ENCODE assay signal across 11 cellular contexts in the genomic region with DNA sequence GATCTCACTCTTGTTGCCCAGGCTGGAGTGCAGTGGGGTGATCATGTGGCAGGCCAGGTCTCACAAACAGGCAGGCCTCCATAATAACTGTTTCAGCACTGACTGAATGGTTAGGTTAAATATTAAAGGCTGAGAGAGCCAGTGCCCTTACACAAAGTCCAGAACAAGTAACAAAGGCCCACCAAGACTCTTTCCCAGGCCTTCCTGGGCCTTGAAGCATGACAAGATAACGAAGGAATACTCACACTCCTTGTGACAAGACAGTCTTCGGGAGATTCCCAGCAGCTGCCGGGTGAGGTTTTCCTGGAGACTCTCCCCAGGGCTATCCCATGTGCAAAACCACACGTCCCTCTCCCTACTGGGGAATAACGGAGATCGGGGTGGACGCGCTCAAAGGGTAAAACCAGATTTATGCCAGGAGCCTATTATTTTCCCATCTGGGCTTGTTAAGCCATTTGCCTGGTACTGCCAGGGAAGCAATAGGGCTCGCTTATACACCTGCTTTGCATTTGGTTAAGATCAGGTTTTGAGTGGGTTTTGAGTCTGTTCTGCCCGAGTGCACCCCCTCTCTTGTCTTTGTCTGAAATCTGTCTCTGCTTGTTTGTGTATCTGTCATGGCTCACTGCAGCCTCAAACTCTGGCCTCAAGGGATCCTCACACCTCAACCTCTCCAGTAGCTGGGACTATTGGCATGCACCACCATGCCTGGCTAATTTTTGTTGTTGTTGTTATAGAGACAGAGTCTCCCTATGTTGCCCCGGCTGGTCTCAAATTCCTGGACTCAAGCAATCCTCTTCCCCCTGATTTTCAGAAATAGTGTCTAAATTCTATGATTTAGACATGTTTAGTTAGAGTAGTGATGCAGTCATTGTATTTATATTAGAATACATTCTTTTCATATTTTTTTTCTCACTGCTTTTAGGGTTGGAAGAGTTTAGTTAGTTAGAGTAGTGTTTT. TPM values are rescaled to one million over a fixed set of nuclear protein-coding genes. Genes with fewer than 3 reads are reported as not detected.
DNase-seq lines count a peak whose midpoint lies in the region; ATAC-seq and TF ChIP-seq lines count a peak whose summit lies in the region.
"Had no signal": no experiment of that assay in that cellular context is flagged by ENCODE, and none has a peak within 500 bp of the region (broad histone marks: within the 10 kb centered on the region; RNA-seq: fewer than 3 reads in every experiment).

No MANE protein-coding gene starts in this region.

- H2BK120ac ChIP-seq in neuronal stem cell (ENCODE audit: low read depth, low read length): no peak overlapping the region

- no peak for TF ChIP-seq EP300 in transverse colon (IDR thresholded peaks at IDR 0.05; ENCODE audit: low read depth)

- H3K36me3 ChIP-seq in neuronal stem cell (replicated peaks in 1 of 2; ENCODE audit: control insufficient read depth in 2 of 2, insufficient read depth in 2 of 2, low read length in 2 of 2) (no peaks in the 10 kb centered on the region), transverse colon (no peaks in the 10 kb centered on the region)
- H3K36me3 ChIP-seq: neutrophil had no signal

- no peak overlapping the region for H3K4me3 ChIP-seq in neuronal stem cell (ENCODE audit: low read length in 2 of 2)
- H3K4me3 ChIP-seq in transverse colon: no peak overlapping the region

- ATAC-seq in GM19025 (IDR thresholded peaks at IDR 0.05; ENCODE audit: low read depth, unreplicated experiment) (peak; percentile 67), HG02759 (IDR thresholded peaks at IDR 0.05; ENCODE audit: unreplicated experiment) (peak; percentile 94), HG03575 (IDR thresholded peaks at IDR 0.05; ENCODE audit: extremely low read depth, insufficient number of reproducible peaks, low FRiP score, unreplicated experiment) (peak; percentile 93)

- no peak overlapping the region for H3K4ac ChIP-seq in neuronal stem cell (ENCODE audit: low read length)

- H2AFZ ChIP-seq in neuronal stem cell (ENCODE audit: low read length): peak overlapping the region; percentile 72

- peak overlapping the region; percentile 65 for H4K8ac ChIP-seq in neuronal stem cell (ENCODE audit: low read depth, low read length)

- in situ Hi-C loops in transverse colon (cut with MboI; ENCODE audit: low pct_ligation_motif_present in 1 of 4, low pct_unique_long_range_greater_than_20kb in 1 of 4, low sequenced_read_pairs in 3 of 4): loop anchor here in 1 of 4 donors (25.0 kb wide), 1 partner anchor 1177 kb away; the partner anchor contains the start of gene RPS12

- no peak overlapping the region for H2BK12ac ChIP-seq in neuronal stem cell (ENCODE audit: low read length)

- no CpG with 5 or more reads among the region's 11 CpGs for WGBS in neuronal stem cell (ENCODE audit: extremely low coverage in 2 of 2, insufficient read length in 2 of 2, insufficient replicate concordance in 1 of 2), 2 donors
- WGBS in transverse colon (ENCODE audit: low coverage in 1 of 2), 2 donors: 80 to 88% methylated on average over 5 to 11 of the region's 11 CpGs

- H4K91ac ChIP-seq in neuronal stem cell (ENCODE audit: low read depth, low read length, poor library complexity): no peak overlapping the region

- H2BK5ac ChIP-seq in neuronal stem cell (ENCODE audit: low read length): no peak overlapping the region

- H3K4me2 ChIP-seq in neuronal stem cell (ENCODE audit: insufficient read depth, low read length, poor library complexity, severe bottlenecking): no peak overlapping the region

- H3K14ac ChIP-seq in neuronal stem cell (ENCODE audit: low read length): no peak overlapping the region

- H3K23ac ChIP-seq in neuronal stem cell (ENCODE audit: low read depth, low read length, poor library complexity): no peak overlapping the region

- H3K9ac ChIP-seq in neuronal stem cell (ENCODE audit: low read depth, low read length, poor library complexity): no peak overlapping the region

- TF ChIP-seq CTCF in transverse colon (IDR thresholded peaks at IDR 0.05): no peak

- H3K27ac ChIP-seq in neuronal stem cell (replicated peaks; ENCODE audit: low read length) (no peak overlapping the region), transverse colon (no peak overlapping the region)
- H3K27ac ChIP-seq: neutrophil had no signal

- intact Hi-C loops in transverse colon (cut with DNase I; ENCODE audit: low total_unique reads): no loop called here

- no peak overlapping the region for H2BK15ac ChIP-seq in neuronal stem cell (ENCODE audit: low read length)

- TF ChIP-seq POLR2A in transverse colon (IDR thresholded peaks at IDR 0.05): no peak

- no peaks in the 10 kb centered on the region for H3K79me1 ChIP-seq in neuronal stem cell (ENCODE audit: low read depth, low read length)

- H3K4me1 ChIP-seq in neuronal stem cell (ENCODE audit: control insufficient read depth in 2 of 2, insufficient read depth in 1 of 2, low read depth in 1 of 2, low read length in 2 of 2) (no peaks in the 10 kb centered on the region), transverse colon (peaks cover 0 to 4% (median 0%) of the 10 kb centered on the region in 4 donors)

- H3K27me3 ChIP-seq in neuronal stem cell (ENCODE audit: control insufficient read depth in 3 of 3, insufficient read depth in 3 of 3, low read depth in 1 of 3, low read length in 3 of 3) (no peaks in the 10 kb centered on the region), transverse colon (no peaks in the 10 kb centered on the region)

- H3K9me3 ChIP-seq in neuronal stem cell (replicated peaks in 1 of 2; ENCODE audit: control insufficient read depth in 2 of 2, insufficient read depth in 1 of 2, low read depth in 1 of 2, low read length in 2 of 2) (no peaks in the 10 kb centered on the region), transverse colon (no peaks in the 10 kb centered on the region)
- H3K9me3 ChIP-seq: neutrophil had no signal

- DNase-seq in neuronal stem cell (ENCODE audit: low spot score) (no peak), NCI-H146 treated with DMSO at 0.1 percent for 48 hours (lab: John Stamatoyannopoulos, UW; ENCODE audit: unreplicated experiment) (no peak), globus pallidus (ENCODE audit: low spot score) (no peak), NCI-H1092 treated with DMSO at 0.1 percent for 48 hours (lab: John Stamatoyannopoulos, UW) (no peak), transverse colon (no peak)
- DNase-seq: NCI-H2081, T-helper 2 cell had no signal

- H3K18ac ChIP-seq in neuronal stem cell (ENCODE audit: low read length): no peak overlapping the region

- no peak overlapping the region for H2AK5ac ChIP-seq in neuronal stem cell (ENCODE audit: low read depth, low read length)

RNA-seq across cellular contexts. Expression of gene ENPP3, which starts 1.4 kb away (rescaled TPM):
- 0.07 TPM for polyA plus RNA-seq in neuronal stem cell (2013, experiment 1 of 2)
- polyA plus RNA-seq in neuronal stem cell (2013, experiment 2 of 2): 0.18 TPM
- total RNA-seq in transverse colon: 10 to 100 TPM in 3 of 4 donors, 1 to 10 TPM in 1; 4.6 to 28.1 (median 20.6) TPM

RNA-seq across cellular contexts. Expression of gene MED23, which starts 7.6 kb away (rescaled TPM):
- 13.2 TPM for polyA plus RNA-seq in neuronal stem cell (2013, experiment 1 of 2)
- 13.4 TPM for polyA plus RNA-seq in neuronal stem cell (2013, experiment 2 of 2)
- total RNA-seq in transverse colon: 10 to 100 TPM; 11.6 to 47.6 (median 37.9) TPM
